Comparison of ENCODE assay signal across 2 cellular contexts in the genomic region with DNA sequence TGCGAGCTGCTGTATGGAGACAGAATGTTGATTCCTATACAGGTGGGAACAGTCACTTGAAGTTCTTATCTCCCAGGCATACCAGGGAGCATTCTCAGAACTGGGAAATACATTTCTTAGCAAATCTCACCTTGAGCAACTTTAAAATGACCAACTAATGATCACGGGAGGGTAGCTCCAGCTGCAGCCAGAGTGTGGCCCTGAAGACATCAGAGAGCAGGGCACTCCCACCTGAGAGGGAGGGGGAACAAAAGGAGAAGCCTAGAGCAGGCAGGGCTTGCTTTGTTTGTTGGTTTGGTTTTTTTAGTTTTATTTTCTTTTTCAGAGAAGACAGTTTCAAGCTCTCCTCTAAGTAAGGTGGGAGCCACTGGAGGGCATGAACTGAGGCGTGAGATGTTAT.
TF ChIP-seq lines count a peak whose summit lies in the region.

No MANE protein-coding gene starts in this region.

TF ChIP-seq in GM23338, 12 proteins besides CTCF, POLR2A, EP300 and RAD21:
- TF ChIP-seq CREB1 (CRISPR knock-in tag; IDR thresholded peaks at IDR 0.05; ENCODE audit: low read depth): no peak
- TF ChIP-seq, protein P1, sequence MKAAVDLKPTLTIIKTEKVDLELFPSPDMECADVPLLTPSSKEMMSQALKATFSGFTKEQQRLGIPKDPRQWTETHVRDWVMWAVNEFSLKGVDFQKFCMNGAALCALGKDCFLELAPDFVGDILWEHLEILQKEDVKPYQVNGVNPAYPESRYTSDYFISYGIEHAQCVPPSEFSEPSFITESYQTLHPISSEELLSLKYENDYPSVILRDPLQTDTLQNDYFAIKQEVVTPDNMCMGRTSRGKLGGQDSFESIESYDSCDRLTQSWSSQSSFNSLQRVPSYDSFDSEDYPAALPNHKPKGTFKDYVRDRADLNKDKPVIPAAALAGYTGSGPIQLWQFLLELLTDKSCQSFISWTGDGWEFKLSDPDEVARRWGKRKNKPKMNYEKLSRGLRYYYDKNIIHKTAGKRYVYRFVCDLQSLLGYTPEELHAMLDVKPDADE (IDR thresholded peaks at IDR 0.05): no peak
- TF ChIP-seq ZNF331 (CRISPR knock-in tag; IDR thresholded peaks at IDR 0.05; ENCODE audit: low read depth): no peak
- TF ChIP-seq STAT1 (IDR thresholded peaks at IDR 0.05; ENCODE audit: unreplicated experiment): no peak
- TF ChIP-seq, protein P2, sequence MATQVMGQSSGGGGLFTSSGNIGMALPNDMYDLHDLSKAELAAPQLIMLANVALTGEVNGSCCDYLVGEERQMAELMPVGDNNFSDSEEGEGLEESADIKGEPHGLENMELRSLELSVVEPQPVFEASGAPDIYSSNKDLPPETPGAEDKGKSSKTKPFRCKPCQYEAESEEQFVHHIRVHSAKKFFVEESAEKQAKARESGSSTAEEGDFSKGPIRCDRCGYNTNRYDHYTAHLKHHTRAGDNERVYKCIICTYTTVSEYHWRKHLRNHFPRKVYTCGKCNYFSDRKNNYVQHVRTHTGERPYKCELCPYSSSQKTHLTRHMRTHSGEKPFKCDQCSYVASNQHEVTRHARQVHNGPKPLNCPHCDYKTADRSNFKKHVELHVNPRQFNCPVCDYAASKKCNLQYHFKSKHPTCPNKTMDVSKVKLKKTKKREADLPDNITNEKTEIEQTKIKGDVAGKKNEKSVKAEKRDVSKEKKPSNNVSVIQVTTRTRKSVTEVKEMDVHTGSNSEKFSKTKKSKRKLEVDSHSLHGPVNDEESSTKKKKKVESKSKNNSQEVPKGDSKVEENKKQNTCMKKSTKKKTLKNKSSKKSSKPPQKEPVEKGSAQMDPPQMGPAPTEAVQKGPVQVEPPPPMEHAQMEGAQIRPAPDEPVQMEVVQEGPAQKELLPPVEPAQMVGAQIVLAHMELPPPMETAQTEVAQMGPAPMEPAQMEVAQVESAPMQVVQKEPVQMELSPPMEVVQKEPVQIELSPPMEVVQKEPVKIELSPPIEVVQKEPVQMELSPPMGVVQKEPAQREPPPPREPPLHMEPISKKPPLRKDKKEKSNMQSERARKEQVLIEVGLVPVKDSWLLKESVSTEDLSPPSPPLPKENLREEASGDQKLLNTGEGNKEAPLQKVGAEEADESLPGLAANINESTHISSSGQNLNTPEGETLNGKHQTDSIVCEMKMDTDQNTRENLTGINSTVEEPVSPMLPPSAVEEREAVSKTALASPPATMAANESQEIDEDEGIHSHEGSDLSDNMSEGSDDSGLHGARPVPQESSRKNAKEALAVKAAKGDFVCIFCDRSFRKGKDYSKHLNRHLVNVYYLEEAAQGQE (IDR thresholded peaks at IDR 0.05; ENCODE audit: unreplicated experiment): no peak
- no peak for TF ChIP-seq ZNF114 (CRISPR knock-in tag; IDR thresholded peaks at IDR 0.05)
- TF ChIP-seq EZH2 (IDR thresholded peaks at IDR 0.05; ENCODE audit: low read depth, unreplicated experiment): no peak
- TF ChIP-seq, protein P3, sequence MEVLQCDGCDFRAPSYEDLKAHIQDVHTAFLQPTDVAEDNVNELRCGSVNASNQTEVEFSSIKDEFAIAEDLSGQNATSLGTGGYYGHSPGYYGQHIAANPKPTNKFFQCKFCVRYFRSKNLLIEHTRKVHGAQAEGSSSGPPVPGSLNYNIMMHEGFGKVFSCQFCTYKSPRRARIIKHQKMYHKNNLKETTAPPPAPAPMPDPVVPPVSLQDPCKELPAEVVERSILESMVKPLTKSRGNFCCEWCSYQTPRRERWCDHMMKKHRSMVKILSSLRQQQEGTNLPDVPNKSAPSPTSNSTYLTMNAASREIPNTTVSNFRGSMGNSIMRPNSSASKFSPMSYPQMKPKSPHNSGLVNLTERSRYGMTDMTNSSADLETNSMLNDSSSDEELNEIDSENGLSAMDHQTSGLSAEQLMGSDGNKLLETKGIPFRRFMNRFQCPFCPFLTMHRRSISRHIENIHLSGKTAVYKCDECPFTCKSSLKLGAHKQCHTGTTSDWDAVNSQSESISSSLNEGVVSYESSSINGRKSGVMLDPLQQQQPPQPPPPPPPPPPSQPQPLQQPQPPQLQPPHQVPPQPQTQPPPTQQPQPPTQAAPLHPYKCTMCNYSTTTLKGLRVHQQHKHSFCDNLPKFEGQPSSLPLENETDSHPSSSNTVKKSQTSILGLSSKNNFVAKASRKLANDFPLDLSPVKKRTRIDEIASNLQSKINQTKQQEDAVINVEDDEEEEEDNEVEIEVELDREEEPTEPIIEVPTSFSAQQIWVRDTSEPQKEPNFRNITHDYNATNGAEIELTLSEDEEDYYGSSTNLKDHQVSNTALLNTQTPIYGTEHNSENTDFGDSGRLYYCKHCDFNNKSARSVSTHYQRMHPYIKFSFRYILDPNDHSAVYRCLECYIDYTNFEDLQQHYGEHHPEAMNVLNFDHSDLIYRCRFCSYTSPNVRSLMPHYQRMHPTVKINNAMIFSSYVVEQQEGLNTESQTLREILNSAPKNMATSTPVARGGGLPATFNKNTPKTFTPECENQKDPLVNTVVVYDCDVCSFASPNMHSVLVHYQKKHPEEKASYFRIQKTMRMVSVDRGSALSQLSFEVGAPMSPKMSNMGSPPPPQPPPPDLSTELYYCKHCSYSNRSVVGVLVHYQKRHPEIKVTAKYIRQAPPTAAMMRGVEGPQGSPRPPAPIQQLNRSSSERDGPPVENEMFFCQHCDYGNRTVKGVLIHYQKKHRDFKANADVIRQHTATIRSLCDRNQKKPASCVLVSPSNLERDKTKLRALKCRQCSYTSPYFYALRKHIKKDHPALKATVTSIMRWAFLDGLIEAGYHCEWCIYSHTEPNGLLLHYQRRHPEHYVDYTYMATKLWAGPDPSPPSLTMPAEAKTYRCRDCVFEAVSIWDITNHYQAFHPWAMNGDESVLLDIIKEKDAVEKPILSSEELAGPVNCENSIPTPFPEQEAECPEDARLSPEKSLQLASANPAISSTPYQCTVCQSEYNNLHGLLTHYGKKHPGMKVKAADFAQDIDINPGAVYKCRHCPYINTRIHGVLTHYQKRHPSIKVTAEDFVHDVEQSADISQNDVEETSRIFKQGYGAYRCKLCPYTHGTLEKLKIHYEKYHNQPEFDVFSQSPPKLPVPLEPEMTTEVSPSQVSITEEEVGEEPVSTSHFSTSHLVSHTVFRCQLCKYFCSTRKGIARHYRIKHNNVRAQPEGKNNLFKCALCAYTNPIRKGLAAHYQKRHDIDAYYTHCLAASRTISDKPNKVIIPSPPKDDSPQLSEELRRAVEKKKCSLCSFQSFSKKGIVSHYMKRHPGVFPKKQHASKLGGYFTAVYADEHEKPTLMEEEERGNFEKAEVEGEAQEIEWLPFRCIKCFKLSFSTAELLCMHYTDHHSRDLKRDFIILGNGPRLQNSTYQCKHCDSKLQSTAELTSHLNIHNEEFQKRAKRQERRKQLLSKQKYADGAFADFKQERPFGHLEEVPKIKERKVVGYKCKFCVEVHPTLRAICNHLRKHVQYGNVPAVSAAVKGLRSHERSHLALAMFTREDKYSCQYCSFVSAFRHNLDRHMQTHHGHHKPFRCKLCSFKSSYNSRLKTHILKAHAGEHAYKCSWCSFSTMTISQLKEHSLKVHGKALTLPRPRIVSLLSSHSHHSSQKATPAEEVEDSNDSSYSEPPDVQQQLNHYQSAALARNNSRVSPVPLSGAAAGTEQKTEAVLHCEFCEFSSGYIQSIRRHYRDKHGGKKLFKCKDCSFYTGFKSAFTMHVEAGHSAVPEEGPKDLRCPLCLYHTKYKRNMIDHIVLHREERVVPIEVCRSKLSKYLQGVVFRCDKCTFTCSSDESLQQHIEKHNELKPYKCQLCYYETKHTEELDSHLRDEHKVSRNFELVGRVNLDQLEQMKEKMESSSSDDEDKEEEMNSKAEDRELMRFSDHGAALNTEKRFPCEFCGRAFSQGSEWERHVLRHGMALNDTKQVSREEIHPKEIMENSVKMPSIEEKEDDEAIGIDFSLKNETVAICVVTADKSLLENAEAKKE (CRISPR knock-in tag; IDR thresholded peaks at IDR 0.05): no peak
- TF ChIP-seq EZH2phosphoT487 (IDR thresholded peaks at IDR 0.05; ENCODE audit: unreplicated experiment): no peak

TF ChIP-seq in H1, 55 proteins besides CTCF, POLR2A, EP300 and RAD21:
- TF ChIP-seq, protein P4, sequence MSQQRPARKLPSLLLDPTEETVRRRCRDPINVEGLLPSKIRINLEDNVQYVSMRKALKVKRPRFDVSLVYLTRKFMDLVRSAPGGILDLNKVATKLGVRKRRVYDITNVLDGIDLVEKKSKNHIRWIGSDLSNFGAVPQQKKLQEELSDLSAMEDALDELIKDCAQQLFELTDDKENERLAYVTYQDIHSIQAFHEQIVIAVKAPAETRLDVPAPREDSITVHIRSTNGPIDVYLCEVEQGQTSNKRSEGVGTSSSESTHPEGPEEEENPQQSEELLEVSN (IDR thresholded peaks at IDR 0.05): no peak
- no peak for TF ChIP-seq EGR1 (IDR thresholded peaks at IDR 0.05; ENCODE audit: borderline replicate concordance, low read depth, low read length)
TF ChIP-seq in H1: peak in this region for 0.
